Comparison of ENCODE assay signal across 1 cellular context in genomic region chr14:97407701-97408407, GRCh38.
TF ChIP-seq lines count a peak whose summit lies in the region.

No MANE protein-coding gene starts in this region.

TF ChIP-seq in WTC11, 78 proteins besides CTCF, POLR2A, EP300 and RAD21 (continued from another document):
- TF ChIP-seq ERG (CRISPR knock-in tag; IDR thresholded peaks at IDR 0.05) (no peak), RELA (CRISPR knock-in tag; IDR thresholded peaks at IDR 0.05; ENCODE audit: borderline replicate concordance) (no peak), FOXJ3 (CRISPR knock-in tag; IDR thresholded peaks at IDR 0.05; ENCODE audit: borderline replicate concordance) (no peak), OVOL2 (CRISPR knock-in tag; IDR thresholded peaks at IDR 0.05; ENCODE audit: borderline replicate concordance) (no peak), NFATC4 (CRISPR knock-in tag; IDR thresholded peaks at IDR 0.05) (no peak), ZNF317 (CRISPR knock-in tag; IDR thresholded peaks at IDR 0.05; ENCODE audit: borderline replicate concordance, low read depth) (no peak), MYBL2 (CRISPR knock-in tag; IDR thresholded peaks at IDR 0.05) (no peak), ZNF281 (CRISPR knock-in tag; IDR thresholded peaks at IDR 0.05) (no peak), FOXP4 (CRISPR knock-in tag; IDR thresholded peaks at IDR 0.05) (no peak), USF1 (CRISPR knock-in tag; IDR thresholded peaks at IDR 0.05) (no peak), ATF1 (CRISPR knock-in tag; IDR thresholded peaks at IDR 0.05) (no peak)
